Comparison of ENCODE assay signal across 8 cellular contexts in the genomic region with DNA sequence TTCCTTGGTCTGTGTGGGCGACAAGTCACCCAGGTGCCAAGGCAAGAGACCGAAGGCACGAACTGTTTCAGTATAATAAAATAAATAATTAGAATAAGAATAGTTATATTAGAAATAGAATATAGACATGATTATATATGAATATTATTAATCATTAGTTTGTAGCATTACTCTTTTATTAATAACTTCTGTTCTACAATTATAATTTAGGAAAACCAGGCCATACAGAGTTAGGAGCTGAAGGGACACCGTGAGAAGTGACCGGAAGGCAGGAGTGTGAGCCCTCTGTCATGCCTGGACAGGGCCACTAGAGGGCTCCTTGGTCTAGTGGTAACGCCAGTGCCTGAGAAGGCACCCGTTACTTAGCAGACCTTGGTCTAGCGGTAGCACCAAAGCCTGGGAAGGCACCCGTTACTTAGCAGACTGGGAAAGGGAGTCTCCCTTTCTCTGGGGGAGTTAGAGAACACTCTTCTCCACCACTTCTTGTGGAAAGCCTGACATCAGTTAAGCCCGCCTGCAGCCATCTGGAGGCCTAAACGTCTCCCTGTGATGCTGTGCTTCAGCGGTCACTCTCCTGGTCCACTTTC. TPM values are rescaled to one million over a fixed set of nuclear protein-coding genes. Genes with fewer than 3 reads are reported as not detected.
DNase-seq lines count a peak whose midpoint lies in the region; TF ChIP-seq lines count a peak whose summit lies in the region.
"Not testable (repeated sequence)": the region's sequence is repeated elsewhere in the genome, so short reads cannot be mapped to it uniquely, and the experiment has no call there.

No MANE protein-coding gene starts in this region.

- H3K27me3 ChIP-seq in HUES48 (ENCODE audit: control insufficient read depth, insufficient read depth, low read length); left ventricle myocardium inferior (ENCODE audit: low read depth); osteoblast (ENCODE audit: insufficient read depth, low read length): not testable (repeated sequence)

- intact Hi-C loops in left ventricle myocardium inferior (cut with micrococcal nuclease): not testable (repeated sequence)

- H3K36me3 ChIP-seq in HUES48 (ENCODE audit: control insufficient read depth, insufficient read depth, low read length); left ventricle myocardium inferior; osteoblast (ENCODE audit: insufficient read depth, low read length): not testable (repeated sequence)

- TF ChIP-seq CTCF in VCaP (conservative IDR thresholded peaks at IDR 0.05) (peak; percentile 90), brain (conservative IDR thresholded peaks at IDR 0.05) (peak; percentile 86 to 91), left ventricle myocardium inferior (IDR thresholded peaks at IDR 0.05; ENCODE audit: borderline replicate concordance) (peak; percentile 93), osteoblast (IDR thresholded peaks at IDR 0.05; ENCODE audit: extremely low read depth, low read depth, low read length) (peak; percentile 74)

- not testable (repeated sequence) for H3K9ac ChIP-seq in HUES48 (ENCODE audit: low read depth, low read length)

- DNase-seq in DMS114 treated with DMSO at 0.1 percent for 48 hours (lab: John Stamatoyannopoulos, UW; ENCODE audit: unreplicated experiment) (peak; percentile 7), NCI-H526 treated with DMSO at 0.1 percent for 48 hours (lab: John Stamatoyannopoulos, UW) (peak; percentile 45), left ventricle myocardium inferior (peak; percentile 68), stromal cell of bone marrow (ENCODE audit: low read depth) (peak; percentile 51)
- DNase-seq in osteoblast (ENCODE audit: insufficient read length, low spot score, missing footprints): not testable (repeated sequence)

- peaks cover 17 to 23% (median 19%) of the 10 kb centered on the region in 5 experiments for H3K9me3 Mint-ChIP-seq in brain

- not testable (repeated sequence) for H3K79me2 ChIP-seq in osteoblast (ENCODE audit: insufficient read depth, low read length)

- peaks cover 20% of the 10 kb centered on the region for H3K27me3 Mint-ChIP-seq in brain

- not testable (repeated sequence) for H4K20me1 ChIP-seq in osteoblast (ENCODE audit: insufficient read depth, low read length)

- H3K4me1 Mint-ChIP-seq in brain: not testable (repeated sequence)

- not testable (repeated sequence) for H3K36me3 Mint-ChIP-seq in brain

- H3K27ac Mint-ChIP-seq in brain: peak overlapping the region in 1 of 5 experiments; percentile 56

- H3K9me3 ChIP-seq in HUES48 (ENCODE audit: control insufficient read depth, insufficient read depth, low read length) (peaks cover 21% of the 10 kb centered on the region), left ventricle myocardium inferior (replicated peaks) (peaks cover 20% of the 10 kb centered on the region)
- not testable (repeated sequence) for H3K9me3 ChIP-seq in osteoblast (ENCODE audit: low read depth, low read length)

- H3K4me3 Mint-ChIP-seq in brain: peak overlapping the region in 3 of 5 experiments; percentile 59 to 75 (median 72)

- H3K4me3 ChIP-seq in HUES48 (ENCODE audit: low read depth, low read length) (peak overlapping the region; percentile 47), osteoblast (ENCODE audit: insufficient read depth, low read length) (peak overlapping the region; percentile 67)
- not testable (repeated sequence) for H3K4me3 ChIP-seq in left ventricle myocardium inferior

- H2AFZ ChIP-seq in osteoblast (ENCODE audit: low read length): peak overlapping the region; percentile 84

- H3K4me2 ChIP-seq in osteoblast (ENCODE audit: insufficient read depth, low read length): peak overlapping the region; percentile 90

- peak overlapping the region; percentile 86 for H3K27ac ChIP-seq in HUES48 (ENCODE audit: low read depth, low read length)
- not testable (repeated sequence) for H3K27ac ChIP-seq in VCaP; left ventricle myocardium inferior (replicated peaks)
- peak overlapping the region; percentile 37 for H3K27ac ChIP-seq in osteoblast (ENCODE audit: low read depth, low read length)

- H3K4me1 ChIP-seq in HUES48 (ENCODE audit: control insufficient read depth, insufficient read depth, low read length) (peaks cover 36% of the 10 kb centered on the region), osteoblast (ENCODE audit: insufficient read depth, low read length) (peaks cover 11% of the 10 kb centered on the region)
- H3K4me1 ChIP-seq in left ventricle myocardium inferior: not testable (repeated sequence)

RNA-seq across cellular contexts. Expression of a gene that starts 16.6 kb away (rescaled TPM):
- polyA plus RNA-seq in brain (ENCODE audit: insufficient read depth, low read depth, low replicate concordance): 2.3 TPM
- total RNA-seq in left ventricle myocardium inferior (0.03 TPM), osteoblast (under 0.01 TPM in 2 replicates)

RNA-seq across cellular contexts. Expression of a gene that starts 54.0 kb away (rescaled TPM):
- 121 TPM for polyA plus RNA-seq in brain (ENCODE audit: insufficient read depth, low read depth, low replicate concordance)
- total RNA-seq in left ventricle myocardium inferior (44.9 TPM), osteoblast (68.0 and 69.0 TPM in 2 replicates)
